In the genomic region with DNA sequence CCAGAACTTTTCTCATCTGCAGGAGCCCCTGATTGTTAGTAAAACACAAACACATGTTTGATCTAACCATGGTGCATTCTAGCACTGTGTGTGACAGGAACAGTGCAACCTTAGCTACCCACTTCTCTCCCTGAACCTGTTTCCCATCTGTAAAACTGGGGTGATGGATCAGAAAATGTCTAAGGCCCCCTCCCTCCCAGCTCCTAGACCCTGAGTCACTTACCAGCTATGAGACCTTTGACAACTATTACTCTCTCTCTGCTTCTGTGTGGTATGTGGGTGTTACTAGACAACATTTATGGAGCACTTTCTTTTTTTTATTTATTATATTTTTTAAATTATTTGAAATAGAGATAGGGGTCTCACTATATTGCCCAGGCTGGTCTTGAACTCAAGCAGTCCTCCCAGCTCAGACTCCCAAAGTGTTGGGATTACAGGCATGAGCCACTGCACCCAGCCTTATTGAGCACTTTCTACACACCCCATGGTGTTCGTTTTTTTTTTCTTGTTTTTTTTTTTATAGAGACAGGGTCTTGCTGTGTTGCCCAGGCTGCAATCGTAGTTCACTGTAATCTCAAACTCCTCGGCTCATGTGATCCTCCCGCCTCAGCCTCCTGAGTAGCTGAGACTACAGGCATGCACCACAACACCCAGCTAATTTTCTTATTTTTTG, we compare ENCODE assay signal across 26 cellular contexts. TPM values are rescaled to one million over a fixed set of nuclear protein-coding genes. Genes with fewer than 3 reads are reported as not detected.
DNase-seq lines count a peak whose midpoint lies in the region; ATAC-seq, FAIRE-seq and TF ChIP-seq lines count a peak whose summit lies in the region.
"Had no signal": no experiment of that assay in that cellular context is flagged by ENCODE, and none has a peak within 500 bp of the region (broad histone marks: within the 10 kb centered on the region; RNA-seq: fewer than 3 reads in every experiment).

No MANE protein-coding gene starts in this region.

- H3K79me2 ChIP-seq in HCT116 (ENCODE audit: insufficient read depth, low read length), result no peaks in the 10 kb centered on the region
- H3K79me2 ChIP-seq in astrocyte (ENCODE audit: insufficient read depth, low read length), result no peaks in the 10 kb centered on the region

- no peaks in the 10 kb centered on the region for H3K9me2 ChIP-seq in HCT116 (ENCODE audit: insufficient read depth)

- DNase-seq in AG08396 (ENCODE audit: low spot score) (peak; percentile 46), HCT116 (ENCODE audit: low read depth, low spot score) (no peak), astrocyte (ENCODE audit: low read depth) (peak; percentile 65), kidney tubule cell (ENCODE audit: low spot score) (peak; percentile 47), Caco-2 (no peak), GM12891 (ENCODE audit: insufficient read length, low spot score) (no peak), NK-92 (lab: John Stamatoyannopoulos, UW; ENCODE audit: unreplicated experiment) (no peak), NCI-H69 (lab: John Stamatoyannopoulos, UW) (no peak)
- DNase-seq: activated CD8-positive, alpha-beta T cell treated with anti-CD3 and anti-CD28 coated beads for 36 hours; activated naive CD4-positive, alpha-beta T cell; activated T-cell treated with anti-CD3 and anti-CD28 coated beads, Interleukin-2, amount 50 U/mL, for 1 hour; adrenal gland; CD8-positive, alpha-beta T cell; DMS153; GDM1; kidney; NCI-H2029 treated with DMSO at 0.1 percent for 48 hours; NCI-H2227 treated with DMSO at 0.1 percent for 48 hours; NCI-H774; sigmoid colon; stimulated activated naive CD8-positive, alpha-beta T cell treated with anti-CD3 and anti-CD28 coated beads, Interleukin-15, amount 100 ng/mL, for 72 hours; SW 1271; thyroid gland had no signal

- H2AFZ ChIP-seq in HCT116 (ENCODE audit: low read depth, low read length, poor library complexity, severe bottlenecking) (no peak overlapping the region), astrocyte (ENCODE audit: low read depth, low read length) (no peak overlapping the region)

- H4K20me1 ChIP-seq in HCT116 (ENCODE audit: insufficient read depth), result no peaks in the 10 kb centered on the region
- H4K20me1 ChIP-seq in astrocyte (ENCODE audit: insufficient read depth, low read length), result no peaks in the 10 kb centered on the region

- TF ChIP-seq POLR2A in HCT116 (IDR thresholded peaks at IDR 0.05; ENCODE audit: borderline replicate concordance, extremely low read depth, insufficient read depth, insufficient read length), result no peak
- no peak for TF ChIP-seq POLR2A in GM12891 (IDR thresholded peaks at IDR 0.05; ENCODE audit: low read depth, low read length)

- H3K4me1 Mint-ChIP-seq in astrocyte (ENCODE audit: low read depth, unreplicated experiment) (peaks cover 8% of the 10 kb centered on the region), Caco-2 (ENCODE audit: low read depth, unreplicated experiment) (no peaks in the 10 kb centered on the region)

- H3K4me3 ChIP-seq in HCT116 (replicated peaks in 1 of 2; ENCODE audit: low read depth in 1 of 2, low read length in 2 of 2) (no peak overlapping the region), astrocyte (ENCODE audit: insufficient read depth, low read depth, low read length) (no peak overlapping the region), Caco-2 (ENCODE audit: low read depth, low read length) (no peak overlapping the region)
- H3K4me3 ChIP-seq: adrenal gland, sigmoid colon, thyroid gland had no signal

- ATAC-seq in HCT116, result no peak
- ATAC-seq: activated CD4-positive, CD25-positive, alpha-beta regulatory T cell treated with anti-CD3 and anti-CD28 coated beads, Interleukin-2, amount 50 U/mL, for 24 hours; activated CD8-positive, alpha-beta T cell treated with anti-CD3 and anti-CD28 coated beads for 36 hours; CD8-positive, alpha-beta T cell; stimulated activated naive CD8-positive, alpha-beta T cell treated with anti-CD3 and anti-CD28 coated beads, Interleukin-15, amount 100 ng/mL, for 72 hours had no signal

- TF ChIP-seq CTCF in HCT116 (IDR thresholded peaks at IDR 0.05 in 2 of 3, conservative IDR thresholded peaks at IDR 0.05 in 1 of 3; ENCODE audit: borderline replicate concordance in 1 of 3, insufficient read depth in 1 of 3, low read depth in 2 of 3, low read length in 2 of 3) (no peak), astrocyte (IDR thresholded peaks at IDR 0.05; ENCODE audit: insufficient read depth, low read depth, low read length) (no peak), Caco-2 (IDR thresholded peaks at IDR 0.05; ENCODE audit: insufficient read depth in 1 of 2, low read depth in 1 of 2, low read length in 1 of 2, severe bottlenecking in 1 of 2, unreplicated experiment in 1 of 2) (no peak)

- POLR2A ChIA-PET in HCT116 (lab: Charles Lee) (no interaction called here), Caco-2 (lab: Charles Lee) (no interaction called here)

- H3K36me3 ChIP-seq in HCT116 (ENCODE audit: control insufficient read depth in 1 of 2, insufficient read depth in 2 of 2, low read length in 2 of 2), result no peaks in the 10 kb centered on the region
- peaks cover 6% of the 10 kb centered on the region for H3K36me3 ChIP-seq in astrocyte (ENCODE audit: insufficient read depth, low read length)
- H3K36me3 ChIP-seq in Caco-2 (ENCODE audit: control insufficient read depth, insufficient read depth, low read length), result no peaks in the 10 kb centered on the region

- H3K4me3 Mint-ChIP-seq in astrocyte (ENCODE audit: unreplicated experiment), result no peak overlapping the region
- no peak overlapping the region for H3K4me3 Mint-ChIP-seq in Caco-2 (ENCODE audit: unreplicated experiment)
- H3K4me3 Mint-ChIP-seq: activated CD8-positive, alpha-beta T cell treated with anti-CD3 and anti-CD28 coated beads for 36 hours; CD8-positive, alpha-beta T cell; IgD-negative memory B cell had no signal

- H3K27me3 Mint-ChIP-seq in astrocyte (ENCODE audit: low read depth, unreplicated experiment) (no peaks in the 10 kb centered on the region), Caco-2 (ENCODE audit: insufficient read depth, unreplicated experiment) (no peaks in the 10 kb centered on the region)
- H3K27me3 Mint-ChIP-seq: activated CD8-positive, alpha-beta T cell treated with anti-CD3 and anti-CD28 coated beads for 36 hours; IgD-negative memory B cell; progenitor cell of endocrine pancreas; stimulated activated naive CD8-positive, alpha-beta T cell treated with anti-CD3 and anti-CD28 coated beads, Interleukin-15, amount 100 ng/mL, for 72 hours had no signal

- H3K27me3 ChIP-seq in HCT116 (ENCODE audit: insufficient read depth, low read length) (no peaks in the 10 kb centered on the region), astrocyte (ENCODE audit: insufficient read depth, low read length) (no peaks in the 10 kb centered on the region), Caco-2 (replicated peaks; ENCODE audit: control insufficient read depth, insufficient read depth, low read length) (no peaks in the 10 kb centered on the region)
- H3K27me3 ChIP-seq: adrenal gland, sigmoid colon, thyroid gland had no signal

- H3K27ac Mint-ChIP-seq in astrocyte (ENCODE audit: unreplicated experiment) (peak overlapping the region; percentile 78), Caco-2 (ENCODE audit: unreplicated experiment) (no peak overlapping the region)
- H3K27ac Mint-ChIP-seq: activated CD8-positive, alpha-beta T cell treated with anti-CD3 and anti-CD28 coated beads for 36 hours; CD8-positive, alpha-beta T cell; IgD-negative memory B cell; progenitor cell of endocrine pancreas had no signal

- FAIRE-seq in astrocyte (lab: Jason Lieb, UNC), result no peak
- no peak for FAIRE-seq in GM12891 (lab: Jason Lieb, UNC)
- FAIRE-seq: kidney had no signal

- TSS peak; percentile 16 for BruUV-seq in HCT116 (replicated peaks; lab: Mats Ljungman, UMichigan)
- no TSS peak for BruUV-seq in Caco-2 (replicated peaks; lab: Mats Ljungman, UMichigan)

- H3K27ac ChIP-seq in HCT116 (ENCODE audit: low read depth, low read length) (no peak overlapping the region), astrocyte (ENCODE audit: low read depth, low read length) (peak overlapping the region; percentile 40)
- H3K27ac ChIP-seq: sigmoid colon, thyroid gland had no signal

- intact Hi-C loops in HCT116 (cut with micrococcal nuclease), result no loop called here
- intact Hi-C loops in Caco-2 (cut with micrococcal nuclease; ENCODE audit: unreplicated experiment), result no loop called here

- CTCF ChIA-PET in HCT116 (lab: Charles Lee), result no interaction called here
- CTCF ChIA-PET in Caco-2 (lab: Charles Lee), result interaction anchor here (0.6 kb wide), 1 partner anchor 69 kb away, joined by 4 read pairs; no protein-coding TSS in a partner anchor

- no peak overlapping the region for H3K9ac ChIP-seq in HCT116 (ENCODE audit: low read length)
- peak overlapping the region; percentile 8 for H3K9ac ChIP-seq in astrocyte (ENCODE audit: low read length)

- H3K9me3 Mint-ChIP-seq in astrocyte (ENCODE audit: unreplicated experiment) (no peaks in the 10 kb centered on the region), Caco-2 (ENCODE audit: unreplicated experiment) (no peaks in the 10 kb centered on the region)
- H3K9me3 Mint-ChIP-seq: activated CD8-positive, alpha-beta T cell treated with anti-CD3 and anti-CD28 coated beads for 36 hours; CD8-positive, alpha-beta T cell; IgD-negative memory B cell; stimulated activated naive CD8-positive, alpha-beta T cell treated with anti-CD3 and anti-CD28 coated beads, Interleukin-15, amount 100 ng/mL, for 72 hours had no signal

- RAD21 ChIA-PET in HCT116 (lab: Charles Lee; ENCODE audit: low non-redundant PET in 1 of 2, low total read pairs in 2 of 2, uncharacterized antibody in 2 of 2, unreplicated experiment in 2 of 2), result no interaction called here

- H3K36me3 Mint-ChIP-seq in astrocyte (ENCODE audit: low read depth, unreplicated experiment), result peaks cover 7% of the 10 kb centered on the region
- peaks cover 5% of the 10 kb centered on the region for H3K36me3 Mint-ChIP-seq in Caco-2 (ENCODE audit: insufficient read depth, unreplicated experiment)

- H3K4me1 ChIP-seq in HCT116 (ENCODE audit: control insufficient read depth in 1 of 2, insufficient read depth in 2 of 2, low read length in 2 of 2) (peaks cover 4 to 21% of the 10 kb centered on the region in 2 experiments; a peak in 3 of 4 replicates), astrocyte (ENCODE audit: insufficient read depth, low read length) (peaks cover 22% of the 10 kb centered on the region), Caco-2 (peaks cover 5% of the 10 kb centered on the region; the same call in 1 of the 2 replicates)

- H3K9me3 ChIP-seq in HCT116 (ENCODE audit: control insufficient read depth in 1 of 2, insufficient read depth in 1 of 2, low read depth in 1 of 2, low read length in 2 of 2) (no peaks in the 10 kb centered on the region), astrocyte (ENCODE audit: insufficient read depth, low read depth, low read length) (no peaks in the 10 kb centered on the region), Caco-2 (no peaks in the 10 kb centered on the region)
- H3K9me3 ChIP-seq: adrenal gland, sigmoid colon, thyroid gland had no signal

- H3K4me2 ChIP-seq in HCT116 (ENCODE audit: low read length) (no peak overlapping the region), astrocyte (ENCODE audit: low read length) (peak overlapping the region; percentile 65)

- TF ChIP-seq RAD21 in HCT116 (IDR thresholded peaks at IDR 0.05; ENCODE audit: low read depth), result no peak

RNA-seq across cellular contexts. Expression of gene INPP5B, which starts 2.6 kb away (rescaled TPM):
- total RNA-seq in HCT116 (2021; ENCODE audit: unreplicated experiment), result 20.8 TPM
- 12.0 and 14.9 TPM in 2 replicates for polyA plus RNA-seq in HCT116 (2012)
- 19.4 and 21.4 TPM in 2 replicates for total RNA-seq in astrocyte
- 15.8 and 18.8 TPM in 2 replicates for total RNA-seq in Caco-2 (2022)
- polyA plus RNA-seq in GM12891 (2012; ENCODE audit: low read depth, missing spikeins), result 17.5 TPM

RNA-seq across cellular contexts. Expression of gene SF3A3, which starts 45.6 kb away (rescaled TPM):
- total RNA-seq in HCT116 (2021; ENCODE audit: unreplicated experiment), result 74.4 TPM
- 31.9 and 37.4 TPM in 2 replicates for polyA plus RNA-seq in HCT116 (2012)
- 66.5 and 76.8 TPM in 2 replicates for total RNA-seq in astrocyte
- total RNA-seq in Caco-2 (2022), result 72.6 and 79.3 TPM in 2 replicates
- polyA plus RNA-seq in GM12891 (2012; ENCODE audit: low read depth, missing spikeins), result 58.8 TPM

Comparison
In these comparisons a context has a peak if more than half of its experiments do, and no peak if none do; other contexts are left out.
1. DNase-seq: peak in AG08396 (single experiment), astrocyte (single experiment) and kidney tubule cell (single experiment); none in HCT116 (single experiment), Caco-2 (0 of 2), GM12891 (single experiment), NK-92 (single experiment) and NCI-H69 (single experiment).